In the genomic region with DNA sequence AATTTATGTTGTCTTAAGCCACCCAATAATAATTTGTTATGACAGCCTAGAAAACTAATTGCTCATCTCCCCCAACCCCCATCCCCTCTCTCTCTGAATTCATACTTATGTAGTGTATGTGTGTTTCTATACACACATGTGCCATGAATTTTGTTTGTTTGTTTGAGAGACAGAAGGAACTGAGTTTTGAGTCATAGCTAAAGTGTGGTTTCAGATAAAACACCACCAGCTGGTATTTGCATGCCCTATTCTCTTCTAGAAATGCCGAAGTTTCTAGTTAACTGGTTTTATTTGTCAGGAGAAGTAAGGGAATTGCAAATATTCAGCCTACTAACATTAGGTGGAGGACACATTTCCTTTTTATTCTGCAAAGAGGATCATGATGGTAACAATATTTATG, we compare ENCODE assay signal across 13 cellular contexts. TPM values are rescaled to one million over a fixed set of nuclear protein-coding genes. Genes with fewer than 3 reads are reported as not detected.
"Had no signal": no experiment of that assay in that cellular context is flagged by ENCODE, and none has a peak within 500 bp of the region (broad histone marks: within the 10 kb centered on the region; RNA-seq: fewer than 3 reads in every experiment).

No MANE protein-coding gene starts in this region.

- H3K27ac Mint-ChIP-seq: GM23338, H9, IgD-negative memory B cell had no signal

- H3K9me3 Mint-ChIP-seq: IgD-negative memory B cell had no signal

- H3K4me1 Mint-ChIP-seq: GM23338, H9 had no signal

- H3K27ac ChIP-seq: HL-60, KMS-11 had no signal

- DNase-seq: H9, HCEC 1CT, Karpas-422, KBM-7 had no signal

- ATAC-seq: GM23338, HepG2 had no signal

- FAIRE-seq: H1, H54, HepG2 had no signal

- H3K4me3 ChIP-seq: GM23338 had no signal

- H3K4me3 Mint-ChIP-seq: GM23338, H9, IgD-negative memory B cell had no signal

- H3K36me3 Mint-ChIP-seq: IgD-negative memory B cell had no signal

RNA-seq across cellular contexts. Expression of gene LILRA2, which starts 17.4 kb away (rescaled TPM):
- total RNA-seq: GM23338, H1, H9, HepG2, HT1080, LHCN-M2 had no signal
- polyA plus RNA-seq: GM23338, H1 had no signal

RNA-seq across cellular contexts. Expression of gene LILRA1, which starts 37.2 kb away (rescaled TPM):
- total RNA-seq: GM23338, H1, H9, HepG2, HT1080, LHCN-M2 had no signal
- polyA plus RNA-seq: GM23338, H1, HepG2, IgD-negative memory B cell had no signal

RNA-seq across cellular contexts. Expression of gene LAIR2, which starts 53.6 kb away (rescaled TPM):
- total RNA-seq: GM23338, H1, H9, HT1080, LHCN-M2 had no signal
- polyA plus RNA-seq: GM23338, H1 had no signal
